ENCODE assay signal across 33 cellular contexts in genomic region chr1:25217598-25218232, GRCh38. TPM values are rescaled to one million over a fixed set of nuclear protein-coding genes. Genes with fewer than 3 reads are reported as not detected.
DNase-seq lines count a peak whose midpoint lies in the region; ATAC-seq, FAIRE-seq and TF ChIP-seq lines count a peak whose summit lies in the region.
"Had no signal": no experiment of that assay in that cellular context is flagged by ENCODE, and none has a peak within 500 bp of the region (broad histone marks: within the 10 kb centered on the region; RNA-seq: fewer than 3 reads in every experiment).

No MANE protein-coding gene starts in this region.

- H3K9me3 ChIP-seq in Panc1 (ENCODE audit: control insufficient read depth, insufficient read depth, low read depth, low read length) = no peaks in the 10 kb centered on the region
- H3K9me3 ChIP-seq: Peyer's patch had no signal

- TF ChIP-seq CTCF in activated CD8-positive, alpha-beta T cell treated with anti-CD3 and anti-CD28 coated beads for 36 hours (IDR thresholded peaks at IDR 0.05) = no peak
- TF ChIP-seq CTCF in Panc1 (IDR thresholded peaks at IDR 0.05) (no peak), progenitor cell of endocrine pancreas (IDR thresholded peaks at IDR 0.05; ENCODE audit: unreplicated experiment) (no peak)

- DNase-seq in activated CD8-positive, alpha-beta T cell treated with anti-CD3 and anti-CD28 coated beads, Interleukin-2, amount 10 ng/mL, durations not matched to agents 7 days and 5 days = no peak
- DNase-seq in activated CD8-positive, alpha-beta T cell treated with anti-CD3 and anti-CD28 coated beads for 36 hours = no peak
- DNase-seq in Panc1 (ENCODE audit: low read depth, low spot score) = no peak
- DNase-seq in effector memory CD8-positive, alpha-beta T cell = no peak
- no peak for DNase-seq in activated T-cell treated with anti-CD3 and anti-CD28 coated beads, Interleukin-2, amount 50 U/mL, for 1 hour
- no peak for DNase-seq in activated naive CD4-positive, alpha-beta T cell treated with anti-CD3 and anti-CD28 coated beads, Interleukin-2, amount 10 ng/mL, durations not matched to agents 7 days and 5 days
- DNase-seq in frontal cortex (ENCODE audit: low spot score in 2 of 2) = no peak
- DNase-seq in progenitor cell of endocrine pancreas (ENCODE audit: low spot score, unreplicated experiment) = no peak
- DNase-seq: 8988T; activated CD4-positive, alpha-beta T cell treated with anti-CD3 and anti-CD28 coated beads for 4 hours; activated CD8-positive, alpha-beta memory T cell treated with anti-CD3 and anti-CD28 coated beads for 24 hours; activated gamma-delta T cell; activated naive CD8-positive, alpha-beta T cell treated with anti-CD3 and anti-CD28 coated beads, Interleukin-2, amount 50 U/mL, for 24 hours; activated T-cell treated with anti-CD3 and anti-CD28 coated beads for 4 hours; cortex of kidney; effector memory CD4-positive, alpha-beta T cell; glutamatergic neuron; HFFc6; IMR-90; mammary epithelial cell; NCI-H187; NCI-H524 treated with DMSO at 0.1 percent for 48 hours; SHP77; substantia nigra had no signal

- H3K27me3 Mint-ChIP-seq in activated CD8-positive, alpha-beta T cell treated with anti-CD3 and anti-CD28 coated beads, Interleukin-2, amount 10 ng/mL, durations not matched to agents 7 days and 5 days (ENCODE audit: low read depth) = no peaks in the 10 kb centered on the region
- H3K27me3 Mint-ChIP-seq in activated CD8-positive, alpha-beta T cell treated with anti-CD3 and anti-CD28 coated beads for 36 hours = no peaks in the 10 kb centered on the region
- no peaks in the 10 kb centered on the region for H3K27me3 Mint-ChIP-seq in effector memory CD8-positive, alpha-beta T cell
- H3K27me3 Mint-ChIP-seq in activated naive CD4-positive, alpha-beta T cell treated with anti-CD3 and anti-CD28 coated beads, Interleukin-2, amount 10 ng/mL, durations not matched to agents 7 days and 5 days = peaks cover 6% of the 10 kb centered on the region
- H3K27me3 Mint-ChIP-seq in progenitor cell of endocrine pancreas = no peaks in the 10 kb centered on the region
- H3K27me3 Mint-ChIP-seq: natural killer cell treated with Interleukin-12 subunit alpha and Interleukin-12 subunit beta and Interleukin-15 and Interleukin-18, amount 100 ng/mL, for 72 hours; type B pancreatic cell had no signal

- no TSS peak for BruUV-seq in Panc1 (replicated peaks; lab: Mats Ljungman, UMichigan)

- intact Hi-C loops in activated CD8-positive, alpha-beta T cell treated with anti-CD3 and anti-CD28 coated beads for 36 hours (cut with micrococcal nuclease) = no loop called here
- intact Hi-C loops in Panc1 (cut with micrococcal nuclease; ENCODE audit: unreplicated experiment) = no loop called here

- H3K27me3 ChIP-seq in Panc1 (ENCODE audit: control insufficient read depth, insufficient read depth, low read length) = no peaks in the 10 kb centered on the region
- H3K27me3 ChIP-seq: Peyer's patch had no signal

- CTCF ChIA-PET in activated CD8-positive, alpha-beta T cell treated with anti-CD3 and anti-CD28 coated beads, Interleukin-2, amount 10 ng/mL, durations not matched to agents 7 days and 5 days (lab: Charles Lee) = no interaction called here
- CTCF ChIA-PET in activated CD8-positive, alpha-beta T cell treated with anti-CD3 and anti-CD28 coated beads for 36 hours (lab: Charles Lee) = interaction anchor here (5.9 kb wide), 1 partner anchor 13 kb away, joined by 30 read pairs; no protein-coding TSS in a partner anchor
- CTCF ChIA-PET in Panc1 (lab: Charles Lee) = no interaction called here
- CTCF ChIA-PET in activated naive CD4-positive, alpha-beta T cell treated with anti-CD3 and anti-CD28 coated beads, Interleukin-2, amount 10 ng/mL, durations not matched to agents 7 days and 5 days (lab: Charles Lee) = interaction anchor here (0.6 kb wide), 1 partner anchor 376 kb away, joined by 3 read pairs; no protein-coding TSS in a partner anchor

- H3K36me3 Mint-ChIP-seq in activated CD8-positive, alpha-beta T cell treated with anti-CD3 and anti-CD28 coated beads, Interleukin-2, amount 10 ng/mL, durations not matched to agents 7 days and 5 days (ENCODE audit: low read depth) = peaks cover 12% of the 10 kb centered on the region
- H3K36me3 Mint-ChIP-seq in activated CD8-positive, alpha-beta T cell treated with anti-CD3 and anti-CD28 coated beads for 36 hours (ENCODE audit: low read depth) = peaks cover 10% of the 10 kb centered on the region
- H3K36me3 Mint-ChIP-seq in effector memory CD8-positive, alpha-beta T cell (ENCODE audit: insufficient read depth) = peaks cover 33% of the 10 kb centered on the region
- H3K36me3 Mint-ChIP-seq in activated naive CD4-positive, alpha-beta T cell treated with anti-CD3 and anti-CD28 coated beads, Interleukin-2, amount 10 ng/mL, durations not matched to agents 7 days and 5 days = peaks cover 20% of the 10 kb centered on the region
- H3K36me3 Mint-ChIP-seq in progenitor cell of endocrine pancreas (ENCODE audit: insufficient read depth) = peaks cover 13% of the 10 kb centered on the region

- no peak overlapping the region for H3K4me3 ChIP-seq in Panc1 (ENCODE audit: low read depth in 2 of 2, low read length in 2 of 2)
- H3K4me3 ChIP-seq: Peyer's patch had no signal

- no peaks in the 10 kb centered on the region for H3K9me3 Mint-ChIP-seq in activated CD8-positive, alpha-beta T cell treated with anti-CD3 and anti-CD28 coated beads, Interleukin-2, amount 10 ng/mL, durations not matched to agents 7 days and 5 days (ENCODE audit: insufficient read depth)
- no peaks in the 10 kb centered on the region for H3K9me3 Mint-ChIP-seq in activated CD8-positive, alpha-beta T cell treated with anti-CD3 and anti-CD28 coated beads for 36 hours
- no peaks in the 10 kb centered on the region for H3K9me3 Mint-ChIP-seq in effector memory CD8-positive, alpha-beta T cell
- H3K9me3 Mint-ChIP-seq in activated naive CD4-positive, alpha-beta T cell treated with anti-CD3 and anti-CD28 coated beads, Interleukin-2, amount 10 ng/mL, durations not matched to agents 7 days and 5 days = no peaks in the 10 kb centered on the region
- no peaks in the 10 kb centered on the region for H3K9me3 Mint-ChIP-seq in progenitor cell of endocrine pancreas (ENCODE audit: low read depth)
- H3K9me3 Mint-ChIP-seq: activated naive CD8-positive, alpha-beta T cell treated with anti-CD3 and anti-CD28 coated beads, Interleukin-2, amount 50 U/mL, for 24 hours; HFFc6; natural killer cell treated with Interleukin-12 subunit alpha and Interleukin-12 subunit beta and Interleukin-15 and Interleukin-18, amount 100 ng/mL, for 72 hours; stimulated activated memory B cell treated with anti-CD40 and anti-IgM and Interleukin-4, amounts not matched to agents 10 μg/mL and 1 μg/mL and 100 μg/mL, for 72 hours; type B pancreatic cell had no signal

- no peak overlapping the region for H3K27ac Mint-ChIP-seq in activated CD8-positive, alpha-beta T cell treated with anti-CD3 and anti-CD28 coated beads, Interleukin-2, amount 10 ng/mL, durations not matched to agents 7 days and 5 days
- no peak overlapping the region for H3K27ac Mint-ChIP-seq in activated CD8-positive, alpha-beta T cell treated with anti-CD3 and anti-CD28 coated beads for 36 hours
- peak overlapping the region; percentile 19 to 52 for H3K27ac Mint-ChIP-seq in effector memory CD8-positive, alpha-beta T cell
- no peak overlapping the region for H3K27ac Mint-ChIP-seq in activated naive CD4-positive, alpha-beta T cell treated with anti-CD3 and anti-CD28 coated beads, Interleukin-2, amount 10 ng/mL, durations not matched to agents 7 days and 5 days
- H3K27ac Mint-ChIP-seq in progenitor cell of endocrine pancreas = no peak overlapping the region
- H3K27ac Mint-ChIP-seq: activated naive CD8-positive, alpha-beta T cell treated with anti-CD3 and anti-CD28 coated beads, Interleukin-2, amount 50 U/mL, for 24 hours; HFFc6; natural killer cell treated with Interleukin-12 subunit alpha and Interleukin-12 subunit beta and Interleukin-15 and Interleukin-18, amount 100 ng/mL, for 72 hours; stimulated activated memory B cell treated with anti-CD40 and anti-IgM and Interleukin-4, amounts not matched to agents 10 μg/mL and 1 μg/mL and 100 μg/mL, for 72 hours; type B pancreatic cell had no signal

- no peak overlapping the region for H3K27ac ChIP-seq in Panc1 (ENCODE audit: low read length)
- H3K27ac ChIP-seq: Peyer's patch had no signal

- H3K4me1 ChIP-seq in Panc1 (ENCODE audit: control insufficient read depth, insufficient read depth, low read length) = no peaks in the 10 kb centered on the region
- H3K4me1 ChIP-seq: Peyer's patch had no signal

- H3K4me3 Mint-ChIP-seq in activated CD8-positive, alpha-beta T cell treated with anti-CD3 and anti-CD28 coated beads, Interleukin-2, amount 10 ng/mL, durations not matched to agents 7 days and 5 days = no peak overlapping the region
- no peak overlapping the region for H3K4me3 Mint-ChIP-seq in activated CD8-positive, alpha-beta T cell treated with anti-CD3 and anti-CD28 coated beads for 36 hours
- no peak overlapping the region for H3K4me3 Mint-ChIP-seq in effector memory CD8-positive, alpha-beta T cell
- no peak overlapping the region for H3K4me3 Mint-ChIP-seq in activated naive CD4-positive, alpha-beta T cell treated with anti-CD3 and anti-CD28 coated beads, Interleukin-2, amount 10 ng/mL, durations not matched to agents 7 days and 5 days
- H3K4me3 Mint-ChIP-seq in progenitor cell of endocrine pancreas (ENCODE audit: low read depth) = no peak overlapping the region
- H3K4me3 Mint-ChIP-seq: activated naive CD8-positive, alpha-beta T cell treated with anti-CD3 and anti-CD28 coated beads, Interleukin-2, amount 50 U/mL, for 24 hours; HFFc6; natural killer cell treated with Interleukin-12 subunit alpha and Interleukin-12 subunit beta and Interleukin-15 and Interleukin-18, amount 100 ng/mL, for 72 hours; stimulated activated memory B cell treated with anti-CD40 and anti-IgM and Interleukin-4, amounts not matched to agents 10 μg/mL and 1 μg/mL and 100 μg/mL, for 72 hours; type B pancreatic cell had no signal

- FAIRE-seq in frontal cortex (lab: Jason Lieb, UNC) = no peak
- FAIRE-seq: astrocyte, GM18507 had no signal

- H3K4me1 Mint-ChIP-seq in activated CD8-positive, alpha-beta T cell treated with anti-CD3 and anti-CD28 coated beads, Interleukin-2, amount 10 ng/mL, durations not matched to agents 7 days and 5 days (ENCODE audit: low read depth) = no peaks in the 10 kb centered on the region
- H3K4me1 Mint-ChIP-seq in activated CD8-positive, alpha-beta T cell treated with anti-CD3 and anti-CD28 coated beads for 36 hours (ENCODE audit: low read depth) = no peaks in the 10 kb centered on the region
- H3K4me1 Mint-ChIP-seq in effector memory CD8-positive, alpha-beta T cell (ENCODE audit: low read depth in 2 of 2) = peaks cover 4% of the 10 kb centered on the region in 2 donors
- peaks cover 4% of the 10 kb centered on the region for H3K4me1 Mint-ChIP-seq in activated naive CD4-positive, alpha-beta T cell treated with anti-CD3 and anti-CD28 coated beads, Interleukin-2, amount 10 ng/mL, durations not matched to agents 7 days and 5 days
- H3K4me1 Mint-ChIP-seq in progenitor cell of endocrine pancreas (ENCODE audit: low read depth) = peaks cover under 1% of the 10 kb centered on the region
- H3K4me1 Mint-ChIP-seq: activated naive CD8-positive, alpha-beta T cell treated with anti-CD3 and anti-CD28 coated beads, Interleukin-2, amount 50 U/mL, for 24 hours had no signal

- POLR2A ChIA-PET in activated CD8-positive, alpha-beta T cell treated with anti-CD3 and anti-CD28 coated beads, Interleukin-2, amount 10 ng/mL, durations not matched to agents 7 days and 5 days (lab: Charles Lee) = interaction anchor here (0.6 kb wide), 1 partner anchor 1019 kb away, joined by 3 read pairs; no protein-coding TSS in a partner anchor
- POLR2A ChIA-PET in activated CD8-positive, alpha-beta T cell treated with anti-CD3 and anti-CD28 coated beads for 36 hours (lab: Charles Lee) = interaction anchor here (3.5 kb wide), 1 partner anchor 15 kb away, joined by 18 read pairs; the partner anchor contains the start of gene SYF2
- POLR2A ChIA-PET in Panc1 (lab: Charles Lee) = no interaction called here

- peaks cover under 1% of the 10 kb centered on the region; the same call in 1 of the 2 replicates for H3K36me3 ChIP-seq in Panc1 (ENCODE audit: control insufficient read depth, insufficient read depth, low read length)

- ATAC-seq in activated CD8-positive, alpha-beta T cell treated with anti-CD3 and anti-CD28 coated beads, Interleukin-2, amount 10 ng/mL, durations not matched to agents 7 days and 5 days = peak; percentile 24
- no peak for ATAC-seq in activated CD8-positive, alpha-beta T cell treated with anti-CD3 and anti-CD28 coated beads for 36 hours
- ATAC-seq in Panc1 = 0 out of 2 replicates have a peak, but pooled peaks have one; percentile 43
- ATAC-seq in effector memory CD8-positive, alpha-beta T cell (replicated peaks) = no peak
- ATAC-seq: activated naive CD8-positive, alpha-beta T cell treated with anti-CD3 and anti-CD28 coated beads, Interleukin-2, amount 50 U/mL, for 24 hours; natural killer cell treated with Interleukin-12 subunit alpha and Interleukin-12 subunit beta and Interleukin-15 and Interleukin-18, amount 100 ng/mL, for 72 hours; stimulated activated memory B cell treated with anti-CD40 and anti-IgM and Interleukin-4, amounts not matched to agents 10 μg/mL and 1 μg/mL and 100 μg/mL, for 72 hours had no signal

- in situ Hi-C loops in Panc1 (cut with HindIII; ENCODE audit: low pct_unique_long_range_greater_than_20kb, low sequenced_read_pairs) = no loop called here

RNA-seq across cellular contexts. Expression of gene SYF2, which starts 14.6 kb away (rescaled TPM):
- 10 to 100 TPM; 36.8 to 37.1 TPM for total RNA-seq in activated CD8-positive, alpha-beta T cell treated with anti-CD3 and anti-CD28 coated beads, Interleukin-2, amount 10 ng/mL, durations not matched to agents 7 days and 5 days
- 10 to 100 TPM; 35.7 to 39.6 TPM for total RNA-seq in activated CD8-positive, alpha-beta T cell treated with anti-CD3 and anti-CD28 coated beads for 36 hours
- total RNA-seq in Panc1 (2021; ENCODE audit: unreplicated experiment) (28.9 TPM), frontal cortex (34.2 TPM), progenitor cell of endocrine pancreas (40.3 and 43.5 TPM in 2 replicates)
- 34.5 TPM for polyA plus RNA-seq in Panc1 (2012; ENCODE audit: insufficient read length)

RNA-seq across cellular contexts. Expression of gene RSRP1, which starts 29.5 kb away (rescaled TPM):
- 100 to 1,000 TPM; 175 to 199 TPM for total RNA-seq in activated CD8-positive, alpha-beta T cell treated with anti-CD3 and anti-CD28 coated beads, Interleukin-2, amount 10 ng/mL, durations not matched to agents 7 days and 5 days
- total RNA-seq in activated CD8-positive, alpha-beta T cell treated with anti-CD3 and anti-CD28 coated beads for 36 hours = 100 to 1,000 TPM; 124 to 139 TPM
- total RNA-seq in Panc1 (2021; ENCODE audit: unreplicated experiment) (104 TPM), frontal cortex (48.5 TPM), progenitor cell of endocrine pancreas (124 and 127 TPM in 2 replicates)
- 30.5 TPM for polyA plus RNA-seq in Panc1 (2012; ENCODE audit: insufficient read length)

RNA-seq across cellular contexts. Expression of gene RHD, which starts 54.6 kb away (rescaled TPM):
- under 1 TPM in 1 of 2 experiments, not detected in 1; 0.10 TPM for total RNA-seq in activated CD8-positive, alpha-beta T cell treated with anti-CD3 and anti-CD28 coated beads, Interleukin-2, amount 10 ng/mL, durations not matched to agents 7 days and 5 days
- total RNA-seq in activated CD8-positive, alpha-beta T cell treated with anti-CD3 and anti-CD28 coated beads for 36 hours = not detected
- total RNA-seq in Panc1 (2021; ENCODE audit: unreplicated experiment) = not detected
- polyA plus RNA-seq in Panc1 (2012; ENCODE audit: insufficient read length) = 0.34 TPM
- total RNA-seq in frontal cortex = 0.41 TPM
- not detected in 2 replicates for total RNA-seq in progenitor cell of endocrine pancreas
- total RNA-seq: astrocyte; cardiac septum; HFFc6; IMR-90; mammary epithelial cell; mucosa of gallbladder; natural killer cell treated with Interleukin-12 subunit alpha and Interleukin-12 subunit beta and Interleukin-15 and Interleukin-18, amount 100 ng/mL, for 72 hours; osteocyte; Peyer's patch had no signal
- polyA plus RNA-seq: IMR-90, mammary epithelial cell had no signal

Comparison
In these comparisons a context has a peak if more than half of its experiments do, and no peak if none do; other contexts are left out.
1. ATAC-seq: peak in activated CD8-positive, alpha-beta T cell treated with anti-CD3 and anti-CD28 coated beads, Interleukin-2, amount 10 ng/mL, durations not matched to agents 7 days and 5 days (single experiment) and Panc1 (single experiment); none in activated CD8-positive, alpha-beta T cell treated with anti-CD3 and anti-CD28 coated beads for 36 hours (single experiment) and effector memory CD8-positive, alpha-beta T cell (single experiment).
2. CTCF ChIA-PET loops: an anchor here in activated CD8-positive, alpha-beta T cell treated with anti-CD3 and anti-CD28 coated beads for 36 hours (5.9 kb wide) and activated naive CD4-positive, alpha-beta T cell treated with anti-CD3 and anti-CD28 coated beads, Interleukin-2, amount 10 ng/mL, durations not matched to agents 7 days and 5 days (0.6 kb wide); none called in activated CD8-positive, alpha-beta T cell treated with anti-CD3 and anti-CD28 coated beads, Interleukin-2, amount 10 ng/mL, durations not matched to agents 7 days and 5 days and Panc1.
3. H3K27ac Mint-ChIP-seq: peak in effector memory CD8-positive, alpha-beta T cell (2 of 2); none in activated CD8-positive, alpha-beta T cell treated with anti-CD3 and anti-CD28 coated beads, Interleukin-2, amount 10 ng/mL, durations not matched to agents 7 days and 5 days (single experiment), activated CD8-positive, alpha-beta T cell treated with anti-CD3 and anti-CD28 coated beads for 36 hours (single experiment), activated naive CD4-positive, alpha-beta T cell treated with anti-CD3 and anti-CD28 coated beads, Interleukin-2, amount 10 ng/mL, durations not matched to agents 7 days and 5 days (single experiment) and progenitor cell of endocrine pancreas (single experiment).